Comparison of ENCODE assay signal across 9 cellular contexts in genomic region chr5:8184455-8185063, GRCh38.
DNase-seq lines count a peak whose midpoint lies in the region; ATAC-seq and TF ChIP-seq lines count a peak whose summit lies in the region.
"Had no signal": no experiment of that assay in that cellular context is flagged by ENCODE, and none has a peak within 500 bp of the region (broad histone marks: within the 10 kb centered on the region; RNA-seq: fewer than 3 reads in every experiment).

No MANE protein-coding gene starts in this region.

- no peaks in the 10 kb centered on the region for H3K4me1 ChIP-seq in adrenal gland (replicated peaks in 1 of 2)
- no peaks in the 10 kb centered on the region for H3K4me1 ChIP-seq in upper lobe of right lung

- ATAC-seq in GM18861 (IDR thresholded peaks at IDR 0.05; ENCODE audit: unreplicated experiment) (peak; percentile 87), HG02970 (IDR thresholded peaks at IDR 0.05; ENCODE audit: low FRiP score, unreplicated experiment) (peak; percentile 82), upper lobe of right lung (peak; percentile 80)

- H3K9me3 ChIP-seq in adrenal gland (replicated peaks in 1 of 3) (no peaks in the 10 kb centered on the region), upper lobe of right lung (no peaks in the 10 kb centered on the region)
- H3K9me3 ChIP-seq: ovary had no signal

- H3K36me3 ChIP-seq in adrenal gland (replicated peaks in 1 of 2) (no peaks in the 10 kb centered on the region), upper lobe of right lung (no peaks in the 10 kb centered on the region)
- H3K36me3 ChIP-seq: ovary had no signal

- TF ChIP-seq CTCF in adrenal gland (IDR thresholded peaks at IDR 0.05) (peak; percentile 27 to 66 (median 54)), upper lobe of right lung (IDR thresholded peaks at IDR 0.05) (peak; percentile 72)

- H3K27me3 ChIP-seq in adrenal gland: no peaks in the 10 kb centered on the region
- H3K27me3 ChIP-seq in upper lobe of right lung: no peaks in the 10 kb centered on the region
- H3K27me3 ChIP-seq: ovary had no signal

- H3K27ac ChIP-seq in adrenal gland: no peak overlapping the region
- H3K27ac ChIP-seq in upper lobe of right lung: no peak overlapping the region
- H3K27ac ChIP-seq: ovary had no signal

- H3K4me3 ChIP-seq in adrenal gland (no peak overlapping the region), upper lobe of right lung (no peak overlapping the region)
- H3K4me3 ChIP-seq: ovary had no signal

- 25 to 39% (median 32%) methylated on average over 5 of the region's 5 CpGs for WGBS in adrenal gland, 4 donors

- intact Hi-C loops in adrenal gland (cut with DNase I) (no loop called here), upper lobe of right lung (cut with DNase I) (no loop called here)

- no peak for TF ChIP-seq POLR2A in adrenal gland (IDR thresholded peaks at IDR 0.05)

- DNase-seq in COR-L47 (lab: John Stamatoyannopoulos, UW) (peak; percentile 63), NCI-H2107 (lab: John Stamatoyannopoulos, UW) (peak; percentile 79), adrenal gland (peak; percentile 26 to 62 (median 45)), left kidney (ENCODE audit: low read depth, low spot score) (peak; percentile 64), upper lobe of right lung (peak; percentile 66), putamen (ENCODE audit: low spot score) (no peak)
